In genomic region chr2:237437566-237437965, GRCh38 we compare ENCODE assay signal across 23 cellular contexts. TPM values are rescaled to one million over a fixed set of nuclear protein-coding genes. Genes with fewer than 3 reads are reported as not detected.
DNase-seq lines count a peak whose midpoint lies in the region; ATAC-seq and TF ChIP-seq lines count a peak whose summit lies in the region.
"Had no signal": no experiment of that assay in that cellular context is flagged by ENCODE, and none has a peak within 500 bp of the region (broad histone marks: within the 10 kb centered on the region; RNA-seq: fewer than 3 reads in every experiment).

No MANE protein-coding gene starts in this region.

- 87% methylated on average over 5 of the region's 5 CpGs for WGBS in hepatocyte (ENCODE audit: low lambda C conversion rate, missing lambda C conversion rate)

- H3K27ac ChIP-seq in PC-3 (ENCODE audit: low read length): peak overlapping the region; percentile 5; the same call in 1 of the 2 replicates
- peak overlapping the region; percentile 51 for H3K27ac ChIP-seq in hepatocyte
- H3K27ac ChIP-seq in thoracic aorta: peak overlapping the region; percentile 24 to 87
- no peak overlapping the region for H3K27ac ChIP-seq in colonic mucosa
- H3K27ac ChIP-seq: SK-N-MC had no signal

- H3K9me2 ChIP-seq in PC-3 (replicated peaks; ENCODE audit: low read length) (no peaks in the 10 kb centered on the region), hepatocyte (replicated peaks; ENCODE audit: insufficient read depth) (no peaks in the 10 kb centered on the region)

- POLR2A ChIA-PET in PC-3 (lab: Charles Lee; ENCODE audit: unreplicated experiment): no interaction called here

- intact Hi-C loops in PC-3 (cut with micrococcal nuclease): no loop called here
- intact Hi-C loops in colonic mucosa (cut with DNase I): no loop called here

- no TSS peak for BruUV-seq in PC-3 (replicated peaks; lab: Mats Ljungman, UMichigan)

- peak; percentile 55 for DNase-seq in activated effector memory CD4-positive, alpha-beta T cell treated with anti-CD3 and anti-CD28 coated beads, Interleukin-2, amount 50 U/mL, for 16 hours
- DNase-seq in activated effector memory CD4-positive, alpha-beta T cell treated with Interleukin-2 at 50 U/mL for 16 hours: no peak
- DNase-seq in PC-3 (no peak), hepatocyte (ENCODE audit: low spot score) (no peak), thoracic aorta (ENCODE audit: low spot score) (no peak), HAP-1 (ENCODE audit: low spot score in 2 of 2) (no peak), colonic mucosa (no peak), NCI-H1417 (lab: John Stamatoyannopoulos, UW) (no peak)
- DNase-seq: activated naive CD4-positive, alpha-beta T cell treated with Interleukin-2 at 50 U/mL for 16 hours; anterior cingulate cortex; CD8-positive, alpha-beta memory T cell; DMS79; foreskin fibroblast; natural killer cell; NCI-H2081; NCI-H446 treated with DMSO at 0.1 percent for 48 hours; posterior cingulate gyrus; RPMI8226; stimulated activated CD4-positive, alpha-beta T cell treated with anti-CD3 and anti-CD28 coated beads, Interleukin-1b, Interleukin-23, amount 100 ng/mL, for 48 hours; stimulated activated naive B cell treated with anti-CD40 and anti-IgM and Interleukin-4, amounts not matched to agents 10 μg/mL and 1 μg/mL and 100 μg/mL, for 72 hours had no signal

- H3K4me2 ChIP-seq in PC-3 (ENCODE audit: low read length): no peak overlapping the region
- no peak overlapping the region for H3K4me2 ChIP-seq in hepatocyte

- H4K20me1 ChIP-seq in PC-3 (ENCODE audit: low read length) (no peaks in the 10 kb centered on the region), hepatocyte (ENCODE audit: insufficient read depth, poor library complexity, severe bottlenecking) (no peaks in the 10 kb centered on the region)

- H3K9me3 ChIP-seq in PC-3 (ENCODE audit: low read length) (no peaks in the 10 kb centered on the region), hepatocyte (ENCODE audit: low read depth) (no peaks in the 10 kb centered on the region), thoracic aorta (no peaks in the 10 kb centered on the region), HAP-1 (no peaks in the 10 kb centered on the region), colonic mucosa (no peaks in the 10 kb centered on the region)

- peaks cover 11% of the 10 kb centered on the region for H3F3A ChIP-seq in PC-3 (ENCODE audit: low read length, unreplicated experiment)

- H3K4me1 ChIP-seq in PC-3 (ENCODE audit: insufficient read depth, low read length) (peaks cover 52% of the 10 kb centered on the region), hepatocyte (ENCODE audit: insufficient read depth) (peaks cover 16% of the 10 kb centered on the region), thoracic aorta (ENCODE audit: control insufficient read depth in 1 of 2, low read depth in 2 of 2) (peaks cover 24 to 51% of the 10 kb centered on the region in 2 donors), HAP-1 (no peaks in the 10 kb centered on the region), colonic mucosa (peaks cover 9% of the 10 kb centered on the region)

- no peak overlapping the region for H3K4me3 ChIP-seq in PC-3 (ENCODE audit: low read length)
- no peak overlapping the region for H3K4me3 ChIP-seq in hepatocyte
- H3K4me3 ChIP-seq in thoracic aorta: no peak overlapping the region
- H3K4me3 ChIP-seq in HAP-1: no peak overlapping the region
- H3K4me3 ChIP-seq in colonic mucosa: no peak overlapping the region
- H3K4me3 ChIP-seq: K562, SK-N-MC had no signal

- H2AFZ ChIP-seq in PC-3 (ENCODE audit: low read length) (peak overlapping the region; percentile 37; the same call in 1 of the 2 replicates), hepatocyte (peak overlapping the region; percentile 50)

- in situ Hi-C loops in HAP-1 (cut with MboI; ENCODE audit: low sequenced_read_pairs): no loop called here

- H3K36me3 ChIP-seq in PC-3 (ENCODE audit: low read depth, low read length): no peaks in the 10 kb centered on the region
- no peaks in the 10 kb centered on the region for H3K36me3 ChIP-seq in hepatocyte (replicated peaks; ENCODE audit: insufficient read depth, low read depth)
- H3K36me3 ChIP-seq in thoracic aorta: no peaks in the 10 kb centered on the region
- no peaks in the 10 kb centered on the region for H3K36me3 ChIP-seq in HAP-1 (replicated peaks)
- no peaks in the 10 kb centered on the region for H3K36me3 ChIP-seq in colonic mucosa

- CTCF ChIA-PET in PC-3 (lab: Charles Lee): no interaction called here

- ATAC-seq in PC-3 (no peak), thoracic aorta (ENCODE audit: insufficient number of reproducible peaks, low FRiP score, low read depth) (no peak)
- ATAC-seq: activated CD4-positive, CD25-positive, alpha-beta regulatory T cell treated with anti-CD3 and anti-CD28 coated beads, Interleukin-2, amount 50 U/mL, for 24 hours; K562; natural killer cell; stimulated activated naive B cell treated with anti-CD40 and anti-IgM and Interleukin-4, amounts not matched to agents 10 μg/mL and 1 μg/mL and 100 μg/mL, for 72 hours had no signal

- H3K27me3 ChIP-seq in PC-3 (ENCODE audit: low read length) (no peaks in the 10 kb centered on the region), hepatocyte (no peaks in the 10 kb centered on the region), thoracic aorta (replicated peaks; ENCODE audit: insufficient read depth) (no peaks in the 10 kb centered on the region), HAP-1 (ENCODE audit: low read depth) (no peaks in the 10 kb centered on the region; the same call in 1 of the 2 replicates), colonic mucosa (no peaks in the 10 kb centered on the region)

- H3K79me2 ChIP-seq in PC-3 (ENCODE audit: low read length) (peaks cover 8% of the 10 kb centered on the region; the same call in 1 of the 2 replicates), hepatocyte (no peaks in the 10 kb centered on the region)

- TF ChIP-seq CTCF in PC-3 (conservative IDR thresholded peaks at IDR 0.05; ENCODE audit: low read depth, low read length) (no peak), hepatocyte (IDR thresholded peaks at IDR 0.05; ENCODE audit: poor library complexity) (no peak), thoracic aorta (IDR thresholded peaks at IDR 0.05) (no peak), colonic mucosa (IDR thresholded peaks at IDR 0.05) (no peak)

- H3K9ac ChIP-seq in PC-3 (ENCODE audit: low read length) (no peak overlapping the region), colonic mucosa (ENCODE audit: low read depth in 2 of 2, low read length in 2 of 2) (no peak overlapping the region)

RNA-seq across cellular contexts. Expression of gene COL6A3, which starts 23.6 kb away (rescaled TPM):
- 45.0 and 53.4 TPM in 2 replicates for total RNA-seq in PC-3 (2014; rRNA removed)
- 158 and 250 TPM in 2 replicates for total RNA-seq in hepatocyte
- polyA plus RNA-seq in hepatocyte: 70.7 and 80.7 TPM in 2 replicates
- 100 to 1,000 TPM; 118 to 155 TPM for total RNA-seq in thoracic aorta
- total RNA-seq in colonic mucosa: 10 to 100 TPM; 28.4 to 80.9 TPM

RNA-seq across cellular contexts. Expression of gene MLPH, which starts 49.5 kb away (rescaled TPM):
- total RNA-seq in PC-3 (2014; rRNA removed) (201 and 270 TPM in 2 replicates), hepatocyte (10.0 and 12.3 TPM in 2 replicates), thoracic aorta (1 to 10 TPM; 2.0 to 7.4 TPM), colonic mucosa (100 to 1,000 TPM in 1 of 2 donors, 10 to 100 TPM in 1; 87.9 to 111 TPM)
- 5.6 and 6.7 TPM in 2 replicates for polyA plus RNA-seq in hepatocyte
- total RNA-seq: CD8-positive, alpha-beta memory T cell; natural killer cell had no signal
- polyA plus RNA-seq: CD8-positive, alpha-beta memory T cell; K562 had no signal
